15 cellular contexts compared by ENCODE assay signal in the genomic region with DNA sequence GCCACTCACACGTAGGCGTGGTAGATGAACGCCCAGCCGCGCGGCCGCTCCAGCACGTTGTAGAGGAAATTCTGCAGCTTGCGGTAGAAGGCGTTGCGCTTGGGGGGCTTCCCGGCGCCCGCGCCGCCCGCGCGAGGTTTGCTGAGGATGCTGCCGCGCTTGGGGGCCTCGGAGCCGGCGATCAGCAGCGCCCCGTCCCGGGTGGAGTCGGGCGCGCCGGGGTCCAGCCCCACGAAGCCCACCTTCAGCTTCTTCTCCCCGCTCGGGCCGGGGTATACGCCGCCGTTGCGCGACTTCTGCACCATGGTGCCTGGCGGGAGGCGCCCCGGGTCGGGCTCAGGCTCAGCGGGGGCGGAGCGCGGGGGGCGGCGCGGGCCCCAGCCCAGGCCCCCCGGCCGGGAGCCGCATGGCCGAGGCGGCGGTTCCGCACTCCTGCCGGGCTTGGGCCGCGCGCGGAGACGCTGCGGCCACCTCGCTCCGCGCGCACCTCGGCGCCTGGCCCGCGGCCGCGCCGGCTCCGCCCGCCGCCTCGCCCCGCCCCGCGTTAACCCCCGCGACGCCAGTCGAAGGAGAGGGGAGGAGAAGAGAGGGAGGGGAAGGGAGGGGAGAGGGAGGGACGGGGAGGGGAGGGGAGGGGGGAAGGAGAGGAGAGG. TPM values are rescaled to one million over a fixed set of nuclear protein-coding genes. Genes with fewer than 3 reads are reported as not detected.
A peak's percentile ranks its signal among the peaks of the same experiment; 100 is the strongest.
DNase-seq lines count a peak whose midpoint lies in the region; FAIRE-seq and TF ChIP-seq lines count a peak whose summit lies in the region.
"Had no signal": no experiment of that assay in that cellular context is flagged by ENCODE, and none has a peak within 500 bp of the region (broad histone marks: within the 10 kb centered on the region; RNA-seq: fewer than 3 reads in every experiment).

A gene (minus strand): TSS at position 497 of the 653 bp plus-strand sequence. CDS start 192 bp downstream, at position 305.

- H3K14ac ChIP-seq in H1 (ENCODE audit: insufficient read length) (no peak within 1 kb of the TSS), trophoblast cell (ENCODE audit: low read length) (no peak within 1 kb of the TSS)

- H2BK5ac ChIP-seq in H1 (ENCODE audit: low read depth, low read length) (no peak within 1 kb of the TSS), trophoblast cell (ENCODE audit: low read depth, low read length, poor library complexity) (no peak within 1 kb of the TSS)

- H3K23ac ChIP-seq in H1 (ENCODE audit: insufficient read length) (no peak within 1 kb of the TSS), trophoblast cell (ENCODE audit: low read length) (no peak within 1 kb of the TSS)

- H3K4ac ChIP-seq in H1 (replicated peaks; ENCODE audit: insufficient read length, low read depth, low read length) (peak within 1 kb of the TSS; percentile 93), trophoblast cell (ENCODE audit: low read depth, low read length) (no peak within 1 kb of the TSS)

- H4K8ac ChIP-seq in H1 (ENCODE audit: extremely low read depth, insufficient read depth, low read length) (peak within 1 kb of the TSS; percentile 40; the same call in 1 of the 2 replicates), trophoblast cell (ENCODE audit: low read depth, low read length) (no peak within 1 kb of the TSS)

- FAIRE-seq in H1 (lab: Jason Lieb, UNC) = no peak

- H4K91ac ChIP-seq in H1 (replicated peaks; ENCODE audit: insufficient read length, low read length) (peak within 1 kb of the TSS; percentile 73), trophoblast cell (ENCODE audit: low read depth, low read length) (no peak within 1 kb of the TSS)

- CTCF ChIA-PET in H1 (lab: Charles Lee; ENCODE audit: partially characterized antibody) = no interaction called here

- H2BK12ac ChIP-seq in H1 (ENCODE audit: low read depth, low read length) = peak within 1 kb of the TSS; percentile 92; the same call in 1 of the 2 replicates
- no peak within 1 kb of the TSS for H2BK12ac ChIP-seq in trophoblast cell (ENCODE audit: low read length)

- TF ChIP-seq RAD21 in H1 (IDR thresholded peaks at IDR 0.05 in 1 of 2, conservative IDR thresholded peaks at IDR 0.05 in 1 of 2; ENCODE audit: low read depth in 2 of 2, low read length in 2 of 2) = no peak

- peak within 1 kb of the TSS; percentile 21; the same call in 1 of the 2 replicates for H2BK20ac ChIP-seq in H1 (ENCODE audit: low read length)

- H3K23me2 ChIP-seq in H1 (ENCODE audit: low read depth, low read length) = peaks cover 6% of the 10 kb centered on the region; the same call in 1 of the 2 replicates

- H3K79me1 ChIP-seq in H1 (ENCODE audit: low read depth, low read length) (peaks cover 14% of the 10 kb centered on the region), trophoblast cell (ENCODE audit: low read length) (no peaks in the 10 kb centered on the region)

- H3K4me2 ChIP-seq in H1 (ENCODE audit: insufficient read depth in 1 of 2, low read depth in 2 of 2, low read length in 2 of 2) (peak within 1 kb of the TSS; percentile 83 to 91), trophoblast cell (ENCODE audit: low read length) (peak within 1 kb of the TSS; percentile 68)

- no peak within 1 kb of the TSS for H3K27ac ChIP-seq in H1 (ENCODE audit: low read depth, low read length)
- H3K27ac ChIP-seq in trophoblast cell (ENCODE audit: low read depth, low read length) = no peak within 1 kb of the TSS
- H3K27ac ChIP-seq: upper lobe of right lung had no signal

- peak within 1 kb of the TSS; percentile 40; the same call in 1 of the 2 replicates for H2BK15ac ChIP-seq in H1 (ENCODE audit: low read length)

- no peak within 1 kb of the TSS for H4K12ac ChIP-seq in trophoblast cell (ENCODE audit: low read depth, low read length)

- H2BK120ac ChIP-seq in H1 (replicated peaks; ENCODE audit: low read depth, low read length) = no peak within 1 kb of the TSS
- H2BK120ac ChIP-seq in trophoblast cell (ENCODE audit: insufficient read depth, low read length, poor library complexity) = no peak within 1 kb of the TSS

- no peaks in the 10 kb centered on the region for H3K36me3 ChIP-seq in H1 (ENCODE audit: control insufficient read depth in 2 of 4, insufficient read depth in 4 of 4, low read length in 3 of 4)
- no peaks in the 10 kb centered on the region for H3K36me3 ChIP-seq in trophoblast cell (ENCODE audit: control insufficient read depth in 1 of 2, insufficient read depth in 2 of 2, low read length in 2 of 2)
- H3K36me3 ChIP-seq: upper lobe of right lung had no signal

- peaks cover 0 to 24% (median 10%) of the 10 kb centered on the region in 4 experiments; a peak in 6 of 7 replicates for H3K4me1 ChIP-seq in H1 (replicated peaks in 1 of 4; ENCODE audit: control insufficient read depth in 3 of 4, insufficient read depth in 4 of 4, low read length in 3 of 4)
- H3K4me1 ChIP-seq in trophoblast cell (ENCODE audit: control insufficient read depth in 1 of 2, insufficient read depth in 2 of 2, low read length in 2 of 2) = peaks cover 5% of the 10 kb centered on the region in 2 experiments

- no peak within 1 kb of the TSS for H4K5ac ChIP-seq in H1 (ENCODE audit: insufficient read length, low read depth, low read length)

- H3K79me2 ChIP-seq in H1 (ENCODE audit: control insufficient read depth in 1 of 2, insufficient read depth in 2 of 2, low read length in 2 of 2) = peaks cover 10 to 40% of the 10 kb centered on the region in 2 experiments; a peak in 3 of 4 replicates
- no peaks in the 10 kb centered on the region for H3K79me2 ChIP-seq in trophoblast cell (ENCODE audit: control insufficient read depth, insufficient read depth, low read length, poor library complexity)

- POLR2A ChIA-PET in H1 (lab: Charles Lee; ENCODE audit: partially characterized antibody) = interaction anchor here (0.7 to 2.6 kb wide), 9 partner anchors 9 to 63 kb away, joined by 3 to 8 read pairs (median 4); a partner anchor contains a TSS

- no peaks in the 10 kb centered on the region for H3K9me3 ChIP-seq in H1 (ENCODE audit: insufficient read depth in 2 of 2, low read depth in 1 of 2, low read length in 1 of 2)
- peaks cover 1% of the 10 kb centered on the region for H3K9me3 ChIP-seq in trophoblast cell (ENCODE audit: insufficient read depth, low read depth, low read length)
- H3K9me3 ChIP-seq: upper lobe of right lung had no signal

- H3K18ac ChIP-seq in H1 (ENCODE audit: extremely low read depth, low read length) (peak within 1 kb of the TSS; percentile 19; the same call in 1 of the 2 replicates), trophoblast cell (ENCODE audit: low read length) (no peak within 1 kb of the TSS)

- peak within 1 kb of the TSS; percentile 25 for H3K4me3 ChIP-seq in Jurkat, Clone E6-1 (ENCODE audit: low read length)
- peak within 1 kb of the TSS; percentile 72 to 94 (median 82) for H3K4me3 ChIP-seq in H1 (ENCODE audit: extremely low read depth in 1 of 4, insufficient read depth in 2 of 4, low read depth in 3 of 4, low read length in 4 of 4)
- H3K4me3 ChIP-seq in trophoblast cell (ENCODE audit: low read depth, low read length) = peak within 1 kb of the TSS; percentile 3
- H3K4me3 ChIP-seq: upper lobe of right lung had no signal

- TF ChIP-seq EP300 in H1 (IDR thresholded peaks at IDR 0.05; ENCODE audit: borderline replicate concordance in 1 of 2, low read depth in 2 of 2, low read length in 2 of 2) = no peak

- 1% methylated on average over 30 of the region's 88 CpGs; no CpG with 5 or more reads in 1 of the 2 experiments for WGBS in H1 (ENCODE audit: extremely low coverage in 1 of 2, insufficient coverage in 1 of 2, insufficient read length in 1 of 2, insufficient replicate concordance in 2 of 2, low coverage in 1 of 2, low lambda C conversion rate in 2 of 2, missing lambda C conversion rate in 1 of 2), 2 experiments
- WGBS in trophoblast cell (ENCODE audit: extremely low coverage, insufficient coverage, insufficient read length) = no CpG with 5 or more reads among the region's 88 CpGs

- no peak for TF ChIP-seq CTCF in H1 (IDR thresholded peaks at IDR 0.05; ENCODE audit: control extremely low read depth in 1 of 3, insufficient read depth in 1 of 3, low read depth in 1 of 3, low read length in 3 of 3)

- peak; percentile 67 for DNase-seq in NCI-H2196 (lab: John Stamatoyannopoulos, UW; ENCODE audit: unreplicated experiment)
- no peak for DNase-seq in NCI-H2196 treated with DMSO at 0.1 percent for 48 hours (lab: John Stamatoyannopoulos, UW; ENCODE audit: unreplicated experiment)
- DNase-seq in Jurkat, Clone E6-1 (ENCODE audit: low read depth, low spot score) = no peak
- DNase-seq in H1 (ENCODE audit: low read depth in 1 of 2, low spot score in 2 of 2) = no peak
- no peak for DNase-seq in trophoblast cell
- no peak for DNase-seq in NCI-H1092 treated with DMSO at 0.1 percent for 48 hours (lab: John Stamatoyannopoulos, UW)
- no peak for DNase-seq in T-helper 2 cell
- no peak for DNase-seq in cerebellar cortex (ENCODE audit: low spot score)
- DNase-seq: foreskin melanocyte; NCI-H510A treated with DMSO at 0.1 percent for 48 hours; stimulated activated CD4-positive, alpha-beta T cell treated with anti-CD3 and anti-CD28 coated beads, Interleukin-4, amount 100 ng/mL, for 24 hours; T1000; upper lobe of right lung had no signal

- no peak within 1 kb of the TSS for H2AFZ ChIP-seq in H1 (ENCODE audit: low read length)
- no peak within 1 kb of the TSS for H2AFZ ChIP-seq in trophoblast cell (ENCODE audit: insufficient read depth, low read length, poor library complexity)

- H3K9ac ChIP-seq in H1 (replicated peaks in 1 of 4; ENCODE audit: extremely low read depth in 1 of 4, low read depth in 3 of 4, low read length in 3 of 4) (peak within 1 kb of the TSS in 2 of 4 experiments; percentile 36 to 82; a peak in 4 of 7 replicates), trophoblast cell (ENCODE audit: low read length) (no peak within 1 kb of the TSS)

- H3K27me3 ChIP-seq in H1 (replicated peaks in 1 of 4; ENCODE audit: control insufficient read depth in 3 of 4, extremely low read depth in 1 of 4, insufficient read depth in 3 of 4, low read length in 3 of 4) (peaks cover 0 to 16% (median 5%) of the 10 kb centered on the region in 4 experiments; a peak in 4 of 7 replicates), trophoblast cell (ENCODE audit: insufficient read depth, low read length) (peaks cover 24% of the 10 kb centered on the region)

- H4K20me1 ChIP-seq in H1 (replicated peaks in 1 of 2; ENCODE audit: control insufficient read depth in 1 of 2, insufficient read depth in 2 of 2, low read length in 2 of 2) = peaks cover 0 to 7% of the 10 kb centered on the region in 2 experiments

- H3K56ac ChIP-seq in H1 (replicated peaks; ENCODE audit: insufficient read length, low read depth, low read length) = no peak within 1 kb of the TSS

- no peak for TF ChIP-seq POLR2A in H1 (IDR thresholded peaks at IDR 0.05; ENCODE audit: control extremely low read depth in 1 of 2, low read depth in 2 of 2, low read length in 2 of 2)

- no peak within 1 kb of the TSS for H2AK5ac ChIP-seq in H1 (ENCODE audit: low read depth, low read length)
- H2AK5ac ChIP-seq in trophoblast cell (ENCODE audit: low read length) = no peak within 1 kb of the TSS

RNA-seq across cellular contexts. Expression of the gene that starts here (rescaled TPM):
- polyA plus RNA-seq in Jurkat, Clone E6-1 (2012; ENCODE audit: insufficient read depth, insufficient read length) = 6.5 TPM
- 82.6 and 88.6 TPM in 2 replicates for total RNA-seq in H1 (2021; fragmentation: NEBNext Ultra II Directional; extraction: Animal tissue kit (Norgen Biotek cat#: 25700))
- polyA plus RNA-seq in H1 (2011; rRNA removed) = 243 and 277 TPM in 2 replicates
- polyA plus RNA-seq in H1 (2011; cell fraction: cytosol; rRNA removed) = 174 TPM
- 206 TPM for polyA plus RNA-seq in H1 (2011; cell fraction: nucleus; rRNA removed)
- polyA plus RNA-seq in H1 (2012, experiment 1 of 2) = 41.9 to 107 TPM (median 94.0 TPM) in 4 replicates
- polyA plus RNA-seq in H1 (2012, experiment 2 of 2) = 88.7 TPM
- 72.4 TPM for polyA plus RNA-seq in H1 (2013, experiment 1 of 2)
- polyA plus RNA-seq in H1 (2013, experiment 2 of 2) = 73.2 TPM
- 40.5 and 42.0 TPM in 2 replicates for polyA minus RNA-seq in H1 (2011; rRNA and poly(A)+ RNA removed)
- 39.6 TPM for polyA minus RNA-seq in H1 (2011; cell fraction: cytosol; rRNA and poly(A)+ RNA removed)
- 33.1 TPM for polyA minus RNA-seq in H1 (2011; cell fraction: nucleus; rRNA and poly(A)+ RNA removed)
- 0.21 and 0.22 TPM in 2 replicates for polyA plus RNA-seq in trophoblast cell (2013)
- total RNA-seq: myocyte, upper lobe of right lung had no signal
- polyA plus RNA-seq: AG04450 had no signal

Comparison
In these comparisons a context has a peak if more than half of its experiments do, and no peak if none do; other contexts are left out.
1. H3K4me3 ChIP-seq: peak in every context shown above with its lines; median percentile 82 in H1; 25 in Jurkat, Clone E6-1; 3 in trophoblast cell.